8 cellular contexts compared by ENCODE assay signal in genomic region chr20:8305449-8305978, GRCh38.
DNase-seq lines count a peak whose midpoint lies in the region; ATAC-seq and TF ChIP-seq lines count a peak whose summit lies in the region.

No MANE protein-coding gene starts in this region.

- H3K27ac ChIP-seq in psoas muscle, result no peak overlapping the region

- intact Hi-C loops in psoas muscle (cut with DNase I), result loop anchor here in 1 of 2 donors (5.0 to 10.0 kb wide), 2 partner anchors 173 to 409 kb away; partner anchors contain the start of gene PLCB1

- no peaks in the 10 kb centered on the region for H3K27me3 ChIP-seq in BE2C
- no peaks in the 10 kb centered on the region for H3K27me3 ChIP-seq in psoas muscle (ENCODE audit: insufficient read depth in 3 of 3, low read length in 2 of 3)

- H3K36me3 ChIP-seq in BE2C (no peaks in the 10 kb centered on the region), psoas muscle (ENCODE audit: insufficient read depth in 1 of 2, low read depth in 1 of 2) (no peaks in the 10 kb centered on the region)

- WGBS in psoas muscle, 3 donors, result 58 to 60% (median 59%) methylated on average over 11 of the region's 11 CpGs

- no peaks in the 10 kb centered on the region for H3K9me3 ChIP-seq in BE2C
- H3K9me3 ChIP-seq in psoas muscle, result no peaks in the 10 kb centered on the region

- TF ChIP-seq CTCF in BE2C (IDR thresholded peaks at IDR 0.05; ENCODE audit: low read depth, low read length) (peak; percentile 91), fibroblast of the aortic adventitia (IDR thresholded peaks at IDR 0.05; ENCODE audit: insufficient read depth, low read length) (peak; percentile 60), psoas muscle (IDR thresholded peaks at IDR 0.05) (peak; percentile 59)

- H3K4me1 ChIP-seq in BE2C, result peaks cover 16% of the 10 kb centered on the region
- peaks cover 18% of the 10 kb centered on the region for H3K4me1 ChIP-seq in psoas muscle

- peak; percentile 90 for ATAC-seq in GM18909 (IDR thresholded peaks at IDR 0.05; ENCODE audit: poor library complexity, unreplicated experiment)
- ATAC-seq in HG03103 (IDR thresholded peaks at IDR 0.05; ENCODE audit: low read depth, unreplicated experiment), result peak; percentile 94
- peak in 3 of 4 donors; percentile 44 to 80 (median 69) for ATAC-seq in psoas muscle

- H3K4me3 ChIP-seq in BE2C (ENCODE audit: low read depth, low read length) (no peak overlapping the region), fibroblast of the aortic adventitia (ENCODE audit: low read depth, low read length) (no peak overlapping the region), psoas muscle (no peak overlapping the region)

- peak; percentile 57 for DNase-seq in BE2C
- peak; percentile 97 for DNase-seq in NCI-H69 (lab: John Stamatoyannopoulos, UW)
- DNase-seq in activated CD8-positive, alpha-beta memory T cell treated with anti-CD3 and anti-CD28 coated beads, Interleukin-2, amount 50 U/mL, for 48 hours, result peak; percentile 83
- DNase-seq in fibroblast of the aortic adventitia (ENCODE audit: low read depth), result peak; percentile 20
- DNase-seq in psoas muscle, result peak in 1 of 2 donors; percentile 19
- no peak for DNase-seq in cerebellar nuclear complex (lab: John Stamatoyannopoulos, UW)

Comparison
In these comparisons a context has a peak if more than half of its experiments do, and no peak if none do; other contexts are left out.
1. DNase-seq: peak in BE2C (single experiment), NCI-H69 (single experiment), activated CD8-positive, alpha-beta memory T cell treated with anti-CD3 and anti-CD28 coated beads, Interleukin-2, amount 50 U/mL, for 48 hours (single experiment) and fibroblast of the aortic adventitia (single experiment); none in cerebellar nuclear complex (0 of 2).
2. Peak in every context shown above with its lines, with median percentiles within 50 percentile points of each other: CTCF ChIP-seq and ATAC-seq.